12 cellular contexts compared by ENCODE assay signal in the genomic region with DNA sequence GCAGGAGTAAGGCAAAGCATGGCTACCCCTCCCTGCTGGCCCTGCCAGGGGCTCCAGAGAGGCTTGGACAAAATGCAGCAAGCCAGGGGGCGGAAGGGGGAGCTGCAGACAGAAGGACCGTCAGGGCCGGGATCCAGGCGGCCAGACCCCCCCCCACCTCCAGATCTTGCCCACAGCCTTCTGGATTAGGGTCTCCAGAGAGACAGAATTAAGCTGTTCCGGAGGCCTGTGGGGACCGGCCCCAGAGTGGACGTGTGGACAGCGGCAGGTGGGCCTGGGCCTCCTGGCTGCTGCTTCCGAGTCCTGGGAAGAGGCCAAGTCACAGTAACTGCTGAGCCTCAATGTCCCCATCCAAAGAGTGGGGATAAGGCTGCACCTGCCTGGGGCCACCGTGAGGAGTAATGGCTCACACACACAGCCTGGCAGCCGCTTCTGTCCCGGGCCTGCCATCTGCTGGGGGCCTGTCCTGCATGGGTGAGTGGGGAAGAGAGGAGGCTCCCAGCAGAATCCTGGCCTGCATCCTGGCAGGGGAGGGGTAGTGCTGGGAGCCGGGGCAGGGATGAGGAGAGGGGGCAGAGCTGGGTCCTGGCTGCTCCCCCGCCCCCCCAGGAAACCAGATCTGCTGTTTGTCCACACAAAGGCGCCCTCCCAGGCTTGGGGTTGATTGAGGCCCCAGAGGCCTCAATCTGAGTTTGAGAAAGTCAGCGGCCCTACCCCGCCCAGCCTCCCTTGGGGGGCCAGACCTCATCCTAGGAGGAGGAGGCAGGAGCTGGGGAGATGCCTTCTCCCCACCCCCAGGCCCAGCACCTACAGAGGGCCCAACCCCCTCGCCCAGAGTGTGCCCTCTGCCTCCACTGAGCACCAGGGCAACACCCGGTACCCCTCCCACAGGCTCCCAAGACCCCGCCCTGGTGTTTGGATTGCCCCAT. TPM values are rescaled to one million over a fixed set of nuclear protein-coding genes. Genes with fewer than 3 reads are reported as not detected.
DNase-seq lines count a peak whose midpoint lies in the region; ATAC-seq, FAIRE-seq and TF ChIP-seq lines count a peak whose summit lies in the region.
"Had no signal": no experiment of that assay in that cellular context is flagged by ENCODE, and none has a peak within 500 bp of the region (broad histone marks: within the 10 kb centered on the region; RNA-seq: fewer than 3 reads in every experiment).

No MANE protein-coding gene starts in this region.

- H3K4me2 ChIP-seq in astrocyte (ENCODE audit: low read length) = peak overlapping the region; percentile 45

- peaks cover 14% of the 10 kb centered on the region for H3K4me1 ChIP-seq in HEK293 (ENCODE audit: control insufficient read depth, insufficient read depth, low read length)
- H3K4me1 ChIP-seq in astrocyte (ENCODE audit: insufficient read depth, low read length) = peaks cover 50% of the 10 kb centered on the region
- peaks cover 37% of the 10 kb centered on the region for H3K4me1 ChIP-seq in iPS-20b (ENCODE audit: insufficient read depth, low read length)
- H3K4me1 ChIP-seq in spleen = peaks cover 14 to 92% (median 68%) of the 10 kb centered on the region in 6 donors
- peaks cover 16% of the 10 kb centered on the region for H3K4me1 ChIP-seq in CD8-positive, alpha-beta memory T cell (ENCODE audit: insufficient read depth, low read length)

- H3K79me2 ChIP-seq in astrocyte (ENCODE audit: insufficient read depth, low read length) = peaks cover 14% of the 10 kb centered on the region

- no peak for DNase-seq in astrocyte (ENCODE audit: low read depth)
- DNase-seq in spleen = no peak
- DNase-seq in CD8-positive, alpha-beta memory T cell = no peak
- no peak for DNase-seq in cerebellar nuclear complex (lab: John Stamatoyannopoulos, UW)
- no peak for DNase-seq in hepatic stellate cell (ENCODE audit: low spot score)
- DNase-seq: activated CD4-positive, alpha-beta T cell treated with anti-CD3 and anti-CD28 coated beads, Interleukin-2, amount 10 ng/mL, durations not matched to agents 24 days and 14 days; NCI-H524 treated with DMSO at 0.1 percent for 48 hours had no signal

- H3K27me3 ChIP-seq in astrocyte (ENCODE audit: insufficient read depth, low read length) (no peaks in the 10 kb centered on the region), iPS-20b (ENCODE audit: insufficient read depth, low read length) (peaks cover 3% of the 10 kb centered on the region; the same call in 1 of the 2 replicates), spleen (replicated peaks in 1 of 7) (peaks cover 0 to 34% (median 21%) of the 10 kb centered on the region in 7 donors)
- peaks cover 13% of the 10 kb centered on the region for H3K27me3 ChIP-seq in CD8-positive, alpha-beta memory T cell (ENCODE audit: insufficient read depth, low read length, poor library complexity, severe bottlenecking)

- peaks cover 12% of the 10 kb centered on the region for H3K4me1 Mint-ChIP-seq in astrocyte (ENCODE audit: low read depth, unreplicated experiment)
- peaks cover 0 to 5% (median 0%) of the 10 kb centered on the region in 3 donors for H3K4me1 Mint-ChIP-seq in CD8-positive, alpha-beta memory T cell
- H3K4me1 Mint-ChIP-seq: activated CD4-positive, alpha-beta T cell treated with anti-CD3 and anti-CD28 coated beads, Interleukin-2, amount 10 ng/mL, durations not matched to agents 24 days and 14 days had no signal

- H3K4me3 ChIP-seq in HEK293 (ENCODE audit: low read depth, low read length) (no peak overlapping the region), astrocyte (ENCODE audit: insufficient read depth, low read depth, low read length) (no peak overlapping the region), iPS-20b (ENCODE audit: low read length) (no peak overlapping the region), spleen (no peak overlapping the region)
- H3K4me3 ChIP-seq in CD8-positive, alpha-beta memory T cell (ENCODE audit: low read length) = no peak overlapping the region

- ATAC-seq in HG03469 (IDR thresholded peaks at IDR 0.05; ENCODE audit: unreplicated experiment) = no peak

- H3K36me3 Mint-ChIP-seq in astrocyte (ENCODE audit: low read depth, unreplicated experiment) = no peaks in the 10 kb centered on the region
- no peaks in the 10 kb centered on the region for H3K36me3 Mint-ChIP-seq in CD8-positive, alpha-beta memory T cell

- no peak for FAIRE-seq in astrocyte (lab: Jason Lieb, UNC)
- FAIRE-seq: colon, G401.6 had no signal

- TF ChIP-seq CTCF in HEK293 (tag by site-specific recombination; IDR thresholded peaks at IDR 0.05) (peak; percentile 78), astrocyte (IDR thresholded peaks at IDR 0.05; ENCODE audit: insufficient read depth, low read depth, low read length) (no peak), spleen (IDR thresholded peaks at IDR 0.05 in 8 of 11, conservative IDR thresholded peaks at IDR 0.05 in 3 of 11) (peak in 1 of 11 experiments; percentile 2)

- H3K27ac Mint-ChIP-seq in astrocyte (ENCODE audit: unreplicated experiment) = no peak overlapping the region
- H3K27ac Mint-ChIP-seq in CD8-positive, alpha-beta memory T cell = no peak overlapping the region
- H3K27ac Mint-ChIP-seq: activated CD4-positive, alpha-beta T cell treated with anti-CD3 and anti-CD28 coated beads, Interleukin-2, amount 10 ng/mL, durations not matched to agents 24 days and 14 days had no signal

- CTCF ChIA-PET in HEK293 (lab: Yijun Ruan, JAX) = interaction anchor here (0.7 to 2.7 kb wide), 4 partner anchors 8 to 828 kb away, joined by 3 to 14 read pairs (median 4); no protein-coding TSS in a partner anchor
- CTCF ChIA-PET in CD8-positive, alpha-beta memory T cell (lab: Charles Lee) = interaction anchor here (1.9 kb wide), 1 partner anchor 19 kb away, joined by 5 read pairs; no protein-coding TSS in a partner anchor

- POLR2A ChIA-PET in HEK293 (lab: Yijun Ruan, JAX) = interaction anchor here (1.1 to 1.4 kb wide), 2 partner anchors 13 to 26 kb away, joined by 3 read pairs; no protein-coding TSS in a partner anchor
- POLR2A ChIA-PET in CD8-positive, alpha-beta memory T cell (lab: Charles Lee) = no interaction called here

- H3K9me3 Mint-ChIP-seq in astrocyte (ENCODE audit: unreplicated experiment) = no peaks in the 10 kb centered on the region
- no peaks in the 10 kb centered on the region for H3K9me3 Mint-ChIP-seq in CD8-positive, alpha-beta memory T cell
- H3K9me3 Mint-ChIP-seq: activated CD4-positive, alpha-beta T cell treated with anti-CD3 and anti-CD28 coated beads, Interleukin-2, amount 10 ng/mL, durations not matched to agents 24 days and 14 days had no signal

- H3K9me3 ChIP-seq in HEK293 (ENCODE audit: control insufficient read depth, insufficient read depth, low read depth, low read length) (no peaks in the 10 kb centered on the region), astrocyte (ENCODE audit: insufficient read depth, low read depth, low read length) (no peaks in the 10 kb centered on the region), iPS-20b (ENCODE audit: insufficient read depth, low read depth, low read length) (no peaks in the 10 kb centered on the region), spleen (no peaks in the 10 kb centered on the region)
- no peaks in the 10 kb centered on the region for H3K9me3 ChIP-seq in CD8-positive, alpha-beta memory T cell (ENCODE audit: low read length)

- peaks cover 41% of the 10 kb centered on the region for H4K20me1 ChIP-seq in astrocyte (ENCODE audit: insufficient read depth, low read length)

- H2AFZ ChIP-seq in astrocyte (ENCODE audit: low read depth, low read length) = no peak overlapping the region

- TF ChIP-seq POLR2A in spleen (IDR thresholded peaks at IDR 0.05) = no peak

- peak overlapping the region; percentile 20 for H3K4me3 Mint-ChIP-seq in astrocyte (ENCODE audit: unreplicated experiment)
- no peak overlapping the region for H3K4me3 Mint-ChIP-seq in CD8-positive, alpha-beta memory T cell
- H3K4me3 Mint-ChIP-seq: activated CD4-positive, alpha-beta T cell treated with anti-CD3 and anti-CD28 coated beads, Interleukin-2, amount 10 ng/mL, durations not matched to agents 24 days and 14 days had no signal

- intact Hi-C loops in spleen (cut with DNase I; ENCODE audit: low total_unique reads) = no loop called here

- H3K9ac ChIP-seq in astrocyte (ENCODE audit: low read length) (no peak overlapping the region), iPS-20b (ENCODE audit: low read depth, low read length) (0 out of 2 replicates have a peak overlapping the region, but pooled peaks have one; percentile 21)

- peak overlapping the region; percentile 22; the same call in 1 of the 2 replicates for H3K27ac ChIP-seq in HEK293 (ENCODE audit: extremely low read depth, low read depth, low read length)
- H3K27ac ChIP-seq in astrocyte (ENCODE audit: low read depth, low read length) = no peak overlapping the region
- H3K27ac ChIP-seq in iPS-20b (ENCODE audit: low read length) = peak overlapping the region; percentile 55
- peak overlapping the region in 5 of 8 donors; percentile 20 to 86 (median 82) for H3K27ac ChIP-seq in spleen
- H3K27ac ChIP-seq in CD8-positive, alpha-beta memory T cell (ENCODE audit: low read depth, low read length) = no peak overlapping the region

- WGBS in spleen, 5 donors = 79 to 88% (median 80%) methylated on average over 8 to 20 of the region's 20 CpGs

- peaks cover 0 to 14% of the 10 kb centered on the region in 2 experiments; a peak in 1 of 3 replicates for H3K36me3 ChIP-seq in HEK293 (ENCODE audit: control insufficient read depth in 2 of 2, insufficient read depth in 1 of 2, low read length in 2 of 2)
- no peaks in the 10 kb centered on the region for H3K36me3 ChIP-seq in astrocyte (ENCODE audit: insufficient read depth, low read length)
- H3K36me3 ChIP-seq in iPS-20b (ENCODE audit: insufficient read depth, low read depth, low read length) = 0 out of 2 replicates have a peak, but pooled peaks cover 10% of the 10 kb centered on the region
- peaks cover 0 to 19% (median 0%) of the 10 kb centered on the region in 6 donors for H3K36me3 ChIP-seq in spleen
- H3K36me3 ChIP-seq in CD8-positive, alpha-beta memory T cell (ENCODE audit: insufficient read depth, low read length) = no peaks in the 10 kb centered on the region

- H3K27me3 Mint-ChIP-seq in astrocyte (ENCODE audit: low read depth, unreplicated experiment) = no peaks in the 10 kb centered on the region
- peaks cover 12 to 23% of the 10 kb centered on the region in 2 donors for H3K27me3 Mint-ChIP-seq in CD8-positive, alpha-beta memory T cell

TF ChIP-seq in HEK293, 187 proteins besides CTCF, POLR2A, EP300 and RAD21 (continues in another document):
- TF ChIP-seq ZNF555 (tag by site-specific recombination; conservative IDR thresholded peaks at IDR 0.05) = no peak

RNA-seq across cellular contexts. Expression of gene LAMA5, which starts 3.9 kb away (rescaled TPM):
- 285 and 350 TPM in 2 replicates for total RNA-seq in astrocyte
- total RNA-seq in spleen = 100 to 1,000 TPM in 4 of 7 donors, 10 to 100 TPM in 3; 69.8 to 203 (median 108) TPM
- polyA plus RNA-seq in spleen = 100 to 1,000 TPM in 2 of 3 donors, 10 to 100 TPM in 1; 46.5 to 266 (median 128) TPM
- under 1 TPM; 0.13 to 0.78 TPM for total RNA-seq in CD8-positive, alpha-beta memory T cell
- polyA plus RNA-seq in CD8-positive, alpha-beta memory T cell = not detected

RNA-seq across cellular contexts. Expression of gene RPS21, which starts 23.6 kb away (rescaled TPM):
- total RNA-seq in astrocyte = 1,126 and 1,251 TPM in 2 replicates
- 1,000 to 10,000 TPM; 1,168 to 3,909 (median 1,666) TPM for total RNA-seq in spleen
- over 10,000 TPM in 2 of 3 donors, 1,000 to 10,000 TPM in 1; 9,792 to 11,722 (median 10,372) TPM for polyA plus RNA-seq in spleen
- total RNA-seq in CD8-positive, alpha-beta memory T cell = 1,000 to 10,000 TPM; 2,034 to 2,072 TPM
- 2,161 TPM for polyA plus RNA-seq in CD8-positive, alpha-beta memory T cell

RNA-seq across cellular contexts. Expression of gene CABLES2, which starts 43.8 kb away (rescaled TPM):
- total RNA-seq in astrocyte = 4.4 and 5.4 TPM in 2 replicates
- 1 to 10 TPM; 3.9 to 5.9 (median 4.1) TPM for total RNA-seq in spleen
- polyA plus RNA-seq in spleen = 1 to 10 TPM; 2.0 to 2.7 (median 2.4) TPM
- 1 to 10 TPM; 8.6 to 9.2 TPM for total RNA-seq in CD8-positive, alpha-beta memory T cell
- 3.2 TPM for polyA plus RNA-seq in CD8-positive, alpha-beta memory T cell

Comparison
In these comparisons a context has a peak if more than half of its experiments do, and no peak if none do; other contexts are left out.
1. H3K27ac ChIP-seq: peak in HEK293 (single experiment), iPS-20b (single experiment) and spleen (5 of 8); none in astrocyte (single experiment) and CD8-positive, alpha-beta memory T cell (single experiment).
2. RNA of gene LAMA5, which starts 3.9 kb away (total RNA-seq): 285 to 350 TPM in astrocyte and 69.8 to 203 TPM in spleen; 0.13 to 0.78 TPM in CD8-positive, alpha-beta memory T cell; every median in the first group is over 10 times any median in the second.